In genomic region chr1:224329842-224330753, GRCh38 we compare ENCODE assay signal across 8 cellular contexts. TPM values are rescaled to one million over a fixed set of nuclear protein-coding genes. Genes with fewer than 3 reads are reported as not detected.
A peak's percentile ranks its signal among the peaks of the same experiment; 100 is the strongest.
DNase-seq lines count a peak whose midpoint lies in the region; ATAC-seq lines count a peak whose summit lies in the region.

TSS of gene NVL (minus strand) at chr1:224330172. CDS start at chr1:224330127, 45 bp downstream.

- DNase-seq in DMS114 treated with DMSO at 0.1 percent for 48 hours (lab: John Stamatoyannopoulos, UW; ENCODE audit: unreplicated experiment), result peak; percentile 80
- peak; percentile 97 for DNase-seq in OCI-M1 (lab: John Stamatoyannopoulos, UW)
- DNase-seq in activated T-cell treated with anti-CD3 and anti-CD28 coated beads for 1 hour (ENCODE audit: low read depth), result peak; percentile 69
- DNase-seq in epidermal melanocyte (ENCODE audit: insufficient read length, low spot score), result peak; percentile 57
- peak; percentile 82 for DNase-seq in middle frontal gyrus (ENCODE audit: extremely low spot score, low spot score)
- peak; percentile 51 to 67 for DNase-seq in stimulated activated CD8-positive, alpha-beta memory T cell treated with anti-CD3 and anti-CD28 coated beads, Interleukin-2, amount 100 ng/mL, for 1 hour (ENCODE audit: low read depth in 2 of 2)

- peak; percentile 85 for ATAC-seq in GM21529 (IDR thresholded peaks at IDR 0.05; ENCODE audit: unreplicated experiment)

- peak within 1 kb of the TSS; percentile 95 to 100 (median 98) for H3K4me3 Mint-ChIP-seq in IgD-negative memory B cell

- H3K9me3 Mint-ChIP-seq in IgD-negative memory B cell, result no peaks in the 10 kb centered on the region

- peak within 1 kb of the TSS; percentile 99 to 100 (median 100) for H3K27ac Mint-ChIP-seq in IgD-negative memory B cell

- H3K36me3 Mint-ChIP-seq in IgD-negative memory B cell, result peaks cover 2% of the 10 kb centered on the region

- no peaks in the 10 kb centered on the region for H3K27me3 Mint-ChIP-seq in IgD-negative memory B cell

- peaks cover 19 to 37% (median 31%) of the 10 kb centered on the region in 3 donors for H3K4me1 Mint-ChIP-seq in IgD-negative memory B cell

RNA-seq across cellular contexts. Expression of gene NVL, which starts in this region (rescaled TPM):
- 21.4 TPM for polyA plus RNA-seq in IgD-negative memory B cell

Comparison
In these comparisons a context has a peak if more than half of its experiments do, and no peak if none do; other contexts are left out.
1. Peak in every context shown above with its lines: DNase-seq and ATAC-seq.